ENCODE assay signal across 1 cellular context in the genomic region with DNA sequence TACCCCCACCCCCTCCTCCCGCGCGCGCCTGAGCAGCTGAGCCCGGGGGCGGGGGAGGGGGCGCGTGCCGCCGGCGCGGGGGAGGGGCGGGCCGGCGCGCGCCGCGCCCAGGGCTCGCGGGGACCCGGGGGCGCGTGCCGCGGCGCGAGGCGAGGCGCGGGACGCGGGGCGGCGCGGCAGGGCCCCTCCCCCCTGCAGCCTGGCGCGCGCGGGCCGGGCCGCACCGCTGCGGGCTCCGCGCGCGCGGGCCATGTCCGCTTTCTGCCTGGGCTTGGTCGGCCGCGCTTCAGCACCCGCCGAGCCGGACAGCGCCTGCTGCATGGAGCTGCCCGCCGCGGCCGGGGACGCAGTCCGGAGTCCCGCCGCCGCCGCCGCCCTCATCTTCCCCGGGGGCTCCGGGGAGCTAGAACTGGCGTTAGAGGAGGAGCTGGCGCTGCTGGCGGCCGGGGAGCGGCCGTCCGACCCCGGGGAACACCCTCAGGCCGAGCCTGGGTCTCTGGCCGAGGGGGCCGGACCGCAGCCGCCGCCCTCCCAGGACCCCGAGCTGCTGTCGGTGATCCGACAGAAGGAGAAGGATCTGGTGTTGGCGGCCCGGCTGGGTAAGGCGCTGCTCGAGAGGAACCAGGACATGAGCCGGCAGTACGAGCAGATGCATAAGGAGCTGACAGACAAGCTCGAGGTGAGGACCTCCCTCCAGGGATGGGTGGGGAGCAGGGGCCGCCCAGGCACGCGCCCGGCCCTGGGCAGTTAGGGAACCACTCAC.
A peak's percentile ranks its signal among the peaks of the same experiment; 100 is the strongest.
TF ChIP-seq lines count a peak whose summit lies in the region.

No MANE protein-coding gene starts in this region.

TF ChIP-seq in WTC11, 78 proteins besides CTCF, POLR2A, EP300 and RAD21 (continued from another document):
- TF ChIP-seq, protein P1, sequence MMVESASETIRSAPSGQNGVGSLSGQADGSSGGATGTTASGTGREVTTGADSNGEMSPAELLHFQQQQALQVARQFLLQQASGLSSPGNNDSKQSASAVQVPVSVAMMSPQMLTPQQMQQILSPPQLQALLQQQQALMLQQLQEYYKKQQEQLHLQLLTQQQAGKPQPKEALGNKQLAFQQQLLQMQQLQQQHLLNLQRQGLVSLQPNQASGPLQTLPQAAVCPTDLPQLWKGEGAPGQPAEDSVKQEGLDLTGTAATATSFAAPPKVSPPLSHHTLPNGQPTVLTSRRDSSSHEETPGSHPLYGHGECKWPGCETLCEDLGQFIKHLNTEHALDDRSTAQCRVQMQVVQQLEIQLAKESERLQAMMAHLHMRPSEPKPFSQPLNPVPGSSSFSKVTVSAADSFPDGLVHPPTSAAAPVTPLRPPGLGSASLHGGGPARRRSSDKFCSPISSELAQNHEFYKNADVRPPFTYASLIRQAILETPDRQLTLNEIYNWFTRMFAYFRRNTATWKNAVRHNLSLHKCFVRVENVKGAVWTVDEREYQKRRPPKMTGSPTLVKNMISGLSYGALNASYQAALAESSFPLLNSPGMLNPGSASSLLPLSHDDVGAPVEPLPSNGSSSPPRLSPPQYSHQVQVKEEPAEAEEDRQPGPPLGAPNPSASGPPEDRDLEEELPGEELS (CRISPR knock-in tag; IDR thresholded peaks at IDR 0.05): peak; percentile 87; the same call in 1 of the 2 replicates
- TF ChIP-seq SMAD4 (CRISPR knock-in tag; IDR thresholded peaks at IDR 0.05): peak; percentile 91
- peak; percentile 81; the same call in 1 of the 2 replicates for TF ChIP-seq MYBL2 (CRISPR knock-in tag; IDR thresholded peaks at IDR 0.05)
- no peak for TF ChIP-seq CDX4 (CRISPR knock-in tag; IDR thresholded peaks at IDR 0.05; ENCODE audit: borderline replicate concordance)
- peak; percentile 61 for TF ChIP-seq GABPB1 (CRISPR knock-in tag; IDR thresholded peaks at IDR 0.05)
- peak; percentile 80; the same call in 1 of the 2 replicates for TF ChIP-seq ESRRA (CRISPR knock-in tag; IDR thresholded peaks at IDR 0.05; ENCODE audit: borderline replicate concordance)
- TF ChIP-seq NFE2L1 (CRISPR knock-in tag; IDR thresholded peaks at IDR 0.05): 0 out of 2 replicates have a peak, but pooled peaks have one; percentile 43
- 0 out of 2 replicates have a peak, but pooled peaks have one; percentile 28 for TF ChIP-seq E2F1 (CRISPR knock-in tag; IDR thresholded peaks at IDR 0.05)
- TF ChIP-seq, protein P2, sequence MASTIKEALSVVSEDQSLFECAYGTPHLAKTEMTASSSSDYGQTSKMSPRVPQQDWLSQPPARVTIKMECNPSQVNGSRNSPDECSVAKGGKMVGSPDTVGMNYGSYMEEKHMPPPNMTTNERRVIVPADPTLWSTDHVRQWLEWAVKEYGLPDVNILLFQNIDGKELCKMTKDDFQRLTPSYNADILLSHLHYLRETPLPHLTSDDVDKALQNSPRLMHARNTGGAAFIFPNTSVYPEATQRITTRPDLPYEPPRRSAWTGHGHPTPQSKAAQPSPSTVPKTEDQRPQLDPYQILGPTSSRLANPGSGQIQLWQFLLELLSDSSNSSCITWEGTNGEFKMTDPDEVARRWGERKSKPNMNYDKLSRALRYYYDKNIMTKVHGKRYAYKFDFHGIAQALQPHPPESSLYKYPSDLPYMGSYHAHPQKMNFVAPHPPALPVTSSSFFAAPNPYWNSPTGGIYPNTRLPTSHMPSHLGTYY (CRISPR knock-in tag; IDR thresholded peaks at IDR 0.05): no peak
- peak; percentile 91 for TF ChIP-seq TEAD1 (CRISPR knock-in tag; IDR thresholded peaks at IDR 0.05)
- TF ChIP-seq, protein P3, sequence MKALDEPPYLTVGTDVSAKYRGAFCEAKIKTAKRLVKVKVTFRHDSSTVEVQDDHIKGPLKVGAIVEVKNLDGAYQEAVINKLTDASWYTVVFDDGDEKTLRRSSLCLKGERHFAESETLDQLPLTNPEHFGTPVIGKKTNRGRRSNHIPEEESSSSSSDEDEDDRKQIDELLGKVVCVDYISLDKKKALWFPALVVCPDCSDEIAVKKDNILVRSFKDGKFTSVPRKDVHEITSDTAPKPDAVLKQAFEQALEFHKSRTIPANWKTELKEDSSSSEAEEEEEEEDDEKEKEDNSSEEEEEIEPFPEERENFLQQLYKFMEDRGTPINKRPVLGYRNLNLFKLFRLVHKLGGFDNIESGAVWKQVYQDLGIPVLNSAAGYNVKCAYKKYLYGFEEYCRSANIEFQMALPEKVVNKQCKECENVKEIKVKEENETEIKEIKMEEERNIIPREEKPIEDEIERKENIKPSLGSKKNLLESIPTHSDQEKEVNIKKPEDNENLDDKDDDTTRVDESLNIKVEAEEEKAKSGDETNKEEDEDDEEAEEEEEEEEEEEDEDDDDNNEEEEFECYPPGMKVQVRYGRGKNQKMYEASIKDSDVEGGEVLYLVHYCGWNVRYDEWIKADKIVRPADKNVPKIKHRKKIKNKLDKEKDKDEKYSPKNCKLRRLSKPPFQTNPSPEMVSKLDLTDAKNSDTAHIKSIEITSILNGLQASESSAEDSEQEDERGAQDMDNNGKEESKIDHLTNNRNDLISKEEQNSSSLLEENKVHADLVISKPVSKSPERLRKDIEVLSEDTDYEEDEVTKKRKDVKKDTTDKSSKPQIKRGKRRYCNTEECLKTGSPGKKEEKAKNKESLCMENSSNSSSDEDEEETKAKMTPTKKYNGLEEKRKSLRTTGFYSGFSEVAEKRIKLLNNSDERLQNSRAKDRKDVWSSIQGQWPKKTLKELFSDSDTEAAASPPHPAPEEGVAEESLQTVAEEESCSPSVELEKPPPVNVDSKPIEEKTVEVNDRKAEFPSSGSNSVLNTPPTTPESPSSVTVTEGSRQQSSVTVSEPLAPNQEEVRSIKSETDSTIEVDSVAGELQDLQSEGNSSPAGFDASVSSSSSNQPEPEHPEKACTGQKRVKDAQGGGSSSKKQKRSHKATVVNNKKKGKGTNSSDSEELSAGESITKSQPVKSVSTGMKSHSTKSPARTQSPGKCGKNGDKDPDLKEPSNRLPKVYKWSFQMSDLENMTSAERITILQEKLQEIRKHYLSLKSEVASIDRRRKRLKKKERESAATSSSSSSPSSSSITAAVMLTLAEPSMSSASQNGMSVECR (CRISPR knock-in tag; IDR thresholded peaks at IDR 0.05; ENCODE audit: borderline replicate concordance): peak; percentile 98
- no peak for TF ChIP-seq ATF6 (CRISPR knock-in tag; IDR thresholded peaks at IDR 0.05)
- no peak for TF ChIP-seq PRRX2 (CRISPR knock-in tag; IDR thresholded peaks at IDR 0.05)
- peak; percentile 26; the same call in 1 of the 2 replicates for TF ChIP-seq CREM (CRISPR knock-in tag; IDR thresholded peaks at IDR 0.05)
- TF ChIP-seq SP1 (CRISPR knock-in tag; conservative IDR thresholded peaks at IDR 0.05): 0 out of 2 replicates have a peak, but pooled peaks have one; percentile 38
- peak; percentile 37; the same call in 1 of the 2 replicates for TF ChIP-seq ZNF281 (CRISPR knock-in tag; IDR thresholded peaks at IDR 0.05)
- peak; percentile 90 for TF ChIP-seq TCF7 (CRISPR knock-in tag; IDR thresholded peaks at IDR 0.05; ENCODE audit: low read depth)
